Comparison of ENCODE assay signal across 12 cellular contexts in genomic region chr5:143041972-143042770, GRCh38.
DNase-seq lines count a peak whose midpoint lies in the region; ATAC-seq and TF ChIP-seq lines count a peak whose summit lies in the region.
"Had no signal": no experiment of that assay in that cellular context is flagged by ENCODE, and none has a peak within 500 bp of the region (broad histone marks: within the 10 kb centered on the region; RNA-seq: fewer than 3 reads in every experiment).

No MANE protein-coding gene starts in this region.

- H3K36me3 ChIP-seq in KMS-11 (ENCODE audit: insufficient read depth) (no peaks in the 10 kb centered on the region), PC-3 (ENCODE audit: low read depth, low read length) (no peaks in the 10 kb centered on the region), psoas muscle (ENCODE audit: insufficient read depth in 1 of 2, low read depth in 1 of 2) (no peaks in the 10 kb centered on the region), body of pancreas (replicated peaks in 1 of 2; ENCODE audit: insufficient read depth in 1 of 2, low read depth in 2 of 2) (no peaks in the 10 kb centered on the region)

- H3K4me1 ChIP-seq in KMS-11 (ENCODE audit: low read depth, poor library complexity, severe bottlenecking): peaks cover 76% of the 10 kb centered on the region
- H3K4me1 ChIP-seq in PC-3 (ENCODE audit: insufficient read depth, low read length): peaks cover 35% of the 10 kb centered on the region
- H3K4me1 ChIP-seq in psoas muscle: peaks cover 17% of the 10 kb centered on the region
- H3K4me1 ChIP-seq in body of pancreas: peaks cover under 1% of the 10 kb centered on the region
- H3K4me1 ChIP-seq: Caco-2 had no signal

- peak overlapping the region; percentile 36; the same call in 1 of the 2 replicates for H3K4me2 ChIP-seq in KMS-11
- H3K4me2 ChIP-seq in PC-3 (ENCODE audit: low read length): 0 out of 2 replicates have a peak overlapping the region, but pooled peaks have one; percentile 4

- no TSS peak for BruUV-seq in PC-3 (replicated peaks; lab: Mats Ljungman, UMichigan)

- H3K4me3 ChIP-seq in KMS-11 (IDR thresholded peaks at IDR 0.05; ENCODE audit: insufficient read depth, low read depth, low read length) (no peak overlapping the region), PC-3 (ENCODE audit: low read length) (no peak overlapping the region), fibroblast of pulmonary artery (replicated peaks; ENCODE audit: low read depth, low read length) (no peak overlapping the region), psoas muscle (peak overlapping the region; percentile 8), body of pancreas (no peak overlapping the region)

- no peaks in the 10 kb centered on the region for H3K79me2 ChIP-seq in KMS-11 (ENCODE audit: insufficient read depth, low read depth)
- H3K79me2 ChIP-seq in PC-3 (ENCODE audit: low read length): no peaks in the 10 kb centered on the region

- H3K9me2 ChIP-seq in PC-3 (replicated peaks; ENCODE audit: low read length): no peaks in the 10 kb centered on the region

- no peaks in the 10 kb centered on the region for H3F3A ChIP-seq in PC-3 (ENCODE audit: low read length, unreplicated experiment)

- TF ChIP-seq CTCF in KMS-11 (conservative IDR thresholded peaks at IDR 0.05; ENCODE audit: low read depth, low read length): no peak
- no peak for TF ChIP-seq CTCF in PC-3 (conservative IDR thresholded peaks at IDR 0.05; ENCODE audit: low read depth, low read length)
- TF ChIP-seq CTCF in fibroblast of pulmonary artery (IDR thresholded peaks at IDR 0.05; ENCODE audit: low read length, missing control alignments): no peak
- no peak for TF ChIP-seq CTCF in psoas muscle (IDR thresholded peaks at IDR 0.05)
- TF ChIP-seq CTCF in body of pancreas (IDR thresholded peaks at IDR 0.05): no peak

- no peak overlapping the region for H3K27ac ChIP-seq in KMS-11
- peak overlapping the region; percentile 65 for H3K27ac ChIP-seq in PC-3 (ENCODE audit: low read length)
- peak overlapping the region; percentile 95 for H3K27ac ChIP-seq in psoas muscle
- H3K27ac ChIP-seq in body of pancreas: no peak overlapping the region

- intact Hi-C loops in PC-3 (cut with micrococcal nuclease): no loop called here
- intact Hi-C loops in psoas muscle (cut with DNase I): no loop called here
- intact Hi-C loops in body of pancreas (cut with DNase I): no loop called here

- no peak overlapping the region for H2AFZ ChIP-seq in KMS-11 (ENCODE audit: low read depth)
- H2AFZ ChIP-seq in PC-3 (ENCODE audit: low read length): no peak overlapping the region

- H3K9ac ChIP-seq in KMS-11 (no peak overlapping the region), PC-3 (ENCODE audit: low read length) (no peak overlapping the region; the same call in 1 of the 2 replicates)

- H3K9me3 ChIP-seq in PC-3 (ENCODE audit: low read length) (no peaks in the 10 kb centered on the region), psoas muscle (no peaks in the 10 kb centered on the region), body of pancreas (no peaks in the 10 kb centered on the region)
- H3K9me3 ChIP-seq: Caco-2 had no signal

- TF ChIP-seq POLR2A in body of pancreas (IDR thresholded peaks at IDR 0.05): no peak

- no peaks in the 10 kb centered on the region for H4K20me1 ChIP-seq in KMS-11 (ENCODE audit: insufficient read depth)
- H4K20me1 ChIP-seq in PC-3 (ENCODE audit: low read length): no peaks in the 10 kb centered on the region

- POLR2A ChIA-PET in PC-3 (lab: Charles Lee; ENCODE audit: unreplicated experiment): no interaction called here

- WGBS in psoas muscle, 3 donors: 32 to 48% (median 32%) methylated on average over 6 of the region's 6 CpGs
- 91 to 93% methylated on average over 6 of the region's 6 CpGs for WGBS in body of pancreas, 2 donors

- DNase-seq in PC-3 (peak; percentile 49), fibroblast of pulmonary artery (ENCODE audit: low read depth) (peak; percentile 33), psoas muscle (peak in 1 of 2 donors; percentile 53), body of pancreas (no peak), DMS114 treated with DMSO at 0.1 percent for 48 hours (lab: John Stamatoyannopoulos, UW; ENCODE audit: unreplicated experiment) (no peak)
- DNase-seq in activated T-cell treated with anti-CD3 and anti-CD28 coated beads, Interleukin-2, amount 50 U/mL, for 48 hours: no peak
- DNase-seq: activated CD4-positive, alpha-beta T cell treated with anti-CD3 and anti-CD28 coated beads, Interleukin-2, amount 10 ng/mL, durations not matched to agents 24 days and 14 days; activated effector memory CD4-positive, alpha-beta T cell treated with anti-CD3 and anti-CD28 coated beads, Interleukin-2, amount 50 U/mL, for 16 hours; Caco-2; H7; NCI-H526 treated with DMSO at 0.1 percent for 48 hours had no signal

- CTCF ChIA-PET in PC-3 (lab: Charles Lee): no interaction called here

- peak; percentile 60 for ATAC-seq in PC-3
- peak; percentile 91 to 97 (median 93) for ATAC-seq in psoas muscle
- no peak for ATAC-seq in body of pancreas

- no peaks in the 10 kb centered on the region for H3K27me3 ChIP-seq in KMS-11 (ENCODE audit: insufficient read depth, low read depth)
- H3K27me3 ChIP-seq in PC-3 (ENCODE audit: low read length): no peaks in the 10 kb centered on the region
- H3K27me3 ChIP-seq in psoas muscle (ENCODE audit: insufficient read depth in 3 of 3, low read length in 2 of 3): no peaks in the 10 kb centered on the region
- no peaks in the 10 kb centered on the region for H3K27me3 ChIP-seq in body of pancreas

Comparison
In these comparisons a context has a peak if more than half of its experiments do, and no peak if none do; other contexts are left out.
1. H3K27ac ChIP-seq: peak in PC-3 (single experiment) and psoas muscle (single experiment); none in KMS-11 (single experiment) and body of pancreas (0 of 4).
2. DNase-seq: peak in PC-3 (single experiment) and fibroblast of pulmonary artery (single experiment); none in body of pancreas (0 of 4), DMS114 treated with DMSO at 0.1 percent for 48 hours (single experiment) and activated T-cell treated with anti-CD3 and anti-CD28 coated beads, Interleukin-2, amount 50 U/mL, for 48 hours (0 of 2).